Comparison of ENCODE assay signal across 1 cellular context in genomic region chrX:11427082-11428033, GRCh38.
TF ChIP-seq lines count a peak whose summit lies in the region.

No MANE protein-coding gene starts in this region.

TF ChIP-seq in liver, 16 proteins besides CTCF, POLR2A, EP300 and RAD21 (continued from another document):
- TF ChIP-seq REST (IDR thresholded peaks at IDR 0.05): no peak
- TF ChIP-seq YY1 (IDR thresholded peaks at IDR 0.05): no peak
- no peak for TF ChIP-seq ATF3 (IDR thresholded peaks at IDR 0.05)
- TF ChIP-seq HNF4G (IDR thresholded peaks at IDR 0.05): no peak
- TF ChIP-seq SP1 (IDR thresholded peaks at IDR 0.05): no peak
TF ChIP-seq in liver: peak in this region for 0.
